Comparison of ENCODE assay signal across 8 cellular contexts in genomic region chr5:141968914-141969608, GRCh38. TPM values are rescaled to one million over a fixed set of nuclear protein-coding genes. Genes with fewer than 3 reads are reported as not detected.
DNase-seq lines count a peak whose midpoint lies in the region; TF ChIP-seq lines count a peak whose summit lies in the region.

Gene RNF14, plus strand, starts transcription at chr5:141969105. Its CDS starts 4,484 bp downstream, at chr5:141973589.

- H3K9me2 ChIP-seq in Loucy (replicated peaks; ENCODE audit: low read depth, low read length), result no peaks in the 10 kb centered on the region

- H3K79me2 ChIP-seq in Loucy (ENCODE audit: insufficient read depth, low read length), result peaks cover 22% of the 10 kb centered on the region

- DNase-seq in GF-D8 (lab: John Stamatoyannopoulos, UW), result peak; percentile 83
- DNase-seq in H7, result peak; percentile 97
- DNase-seq in SIG-M5 treated with dmso at 0.1 percent for 504 hours (lab: John Stamatoyannopoulos, UW; ENCODE audit: unreplicated experiment), result peak; percentile 95
- DNase-seq in activated gamma-delta T cell treated with anti-CD3 and anti-CD28 coated beads, Interleukin-2, amount 50 U/mL, for 16 hours (ENCODE audit: low read depth), result peak; percentile 91
- DNase-seq in foreskin melanocyte, result peak; percentile 86
- DNase-seq in non-pigmented ciliary epithelial cell (ENCODE audit: low read depth), result peak; percentile 52
- DNase-seq in superior temporal gyrus (ENCODE audit: extremely low spot score), result peak; percentile 89

- no peaks in the 10 kb centered on the region for H3K9me3 ChIP-seq in Loucy (ENCODE audit: insufficient read depth, low read depth, low read length)

- peak within 1 kb of the TSS; percentile 96 for H2AFZ ChIP-seq in Loucy (ENCODE audit: low read length)

- peaks cover under 1% of the 10 kb centered on the region for H3K36me3 ChIP-seq in H7 (replicated peaks; ENCODE audit: control insufficient read depth, insufficient read depth, low read length)
- no peaks in the 10 kb centered on the region for H3K36me3 ChIP-seq in Loucy (ENCODE audit: insufficient read depth, low read length)

- peak within 1 kb of the TSS; percentile 95 for H3K9ac ChIP-seq in Loucy (ENCODE audit: low read depth, low read length, poor library complexity, severe bottlenecking)

- H4K20me1 ChIP-seq in Loucy (ENCODE audit: insufficient read depth, low read length, poor library complexity, severe bottlenecking), result peaks cover 4% of the 10 kb centered on the region

- peak; percentile 85 for TF ChIP-seq CTCF in Loucy (conservative IDR thresholded peaks at IDR 0.05; ENCODE audit: low read length)

- H3K4me1 ChIP-seq in Loucy (ENCODE audit: insufficient read depth, low read length, poor library complexity, severe bottlenecking), result peaks cover 28% of the 10 kb centered on the region

- H3K4me2 ChIP-seq in Loucy (ENCODE audit: low read depth, low read length, poor library complexity, severe bottlenecking), result peak within 1 kb of the TSS; percentile 99

- peaks cover 5% of the 10 kb centered on the region; the same call in 1 of the 2 replicates for H3F3A ChIP-seq in Loucy (ENCODE audit: low read depth)

- H3K27me3 ChIP-seq in H7 (ENCODE audit: control insufficient read depth, insufficient read depth, low read length) (no peaks in the 10 kb centered on the region), Loucy (ENCODE audit: insufficient read depth, low read length, poor library complexity, severe bottlenecking) (no peaks in the 10 kb centered on the region)

- H3K4me3 ChIP-seq in H7 (ENCODE audit: insufficient read depth, low read depth, low read length) (peak within 1 kb of the TSS; percentile 91), Loucy (ENCODE audit: low read length, poor library complexity, severe bottlenecking) (peak within 1 kb of the TSS; percentile 93)

RNA-seq across cellular contexts. Expression of gene RNF14, which starts in this region (rescaled TPM):
- 52.3 and 55.3 TPM in 2 replicates for total RNA-seq in H7 (2014; rRNA removed; shearing (Covaris generic))

Comparison
In these comparisons a context has a peak if more than half of its experiments do, and no peak if none do; other contexts are left out.
1. Peak in every context shown above with its lines: DNase-seq and H3K4me3 ChIP-seq.